In genomic region chr13:44230071-44230470, GRCh38 we compare ENCODE assay signal across 22 cellular contexts.
DNase-seq lines count a peak whose midpoint lies in the region; ATAC-seq, FAIRE-seq and TF ChIP-seq lines count a peak whose summit lies in the region.
"Had no signal": no experiment of that assay in that cellular context is flagged by ENCODE, and none has a peak within 500 bp of the region (broad histone marks: within the 10 kb centered on the region; RNA-seq: fewer than 3 reads in every experiment).

No MANE protein-coding gene starts in this region.

- ATAC-seq in PC-3 = no peak
- ATAC-seq: Panc1 had no signal

- 0 out of 22 replicates have a peak, but pooled peaks cover 0 to 4% (median 0%) of the 10 kb centered on the region in 11 experiments for H3K27me3 ChIP-seq in BLaER1 treated with 17β-estradiol and CSF1 and Interleukin-3, amounts not matched to agents 10 nM and 100 nM
- H3K27me3 ChIP-seq in PC-3 (ENCODE audit: low read length) = no peaks in the 10 kb centered on the region
- H3K27me3 ChIP-seq in trophoblast cell (ENCODE audit: insufficient read depth, low read length) = no peaks in the 10 kb centered on the region
- H3K27me3 ChIP-seq in mammary epithelial cell (ENCODE audit: insufficient read depth, low read length) = no peaks in the 10 kb centered on the region

- no peak for FAIRE-seq in D721Med (lab: Jason Lieb, UNC)
- FAIRE-seq: A204.1, GM18507 had no signal

- no peak overlapping the region for H2AFZ ChIP-seq in PC-3 (ENCODE audit: low read length)
- no peak overlapping the region for H2AFZ ChIP-seq in trophoblast cell (ENCODE audit: insufficient read depth, low read length, poor library complexity)
- H2AFZ ChIP-seq in mammary epithelial cell (ENCODE audit: low read depth, low read length) = no peak overlapping the region

- H3K4me3 ChIP-seq in BLaER1 treated with 17β-estradiol and CSF1 and Interleukin-3, amounts not matched to agents 10 nM and 100 nM = no peak overlapping the region
- H3K4me3 ChIP-seq in PC-3 (ENCODE audit: low read length) (no peak overlapping the region), trophoblast cell (ENCODE audit: low read depth, low read length) (no peak overlapping the region), mammary epithelial cell (replicated peaks in 1 of 3; ENCODE audit: insufficient read depth in 1 of 3, low read depth in 2 of 3, low read length in 3 of 3) (no peak overlapping the region)

- no CpG with 5 or more reads among the region's 7 CpGs for WGBS in trophoblast cell (ENCODE audit: extremely low coverage, insufficient coverage, insufficient read length)
- WGBS in mammary epithelial cell (ENCODE audit: low coverage, missing lambda C conversion rate) = over 99% methylated on average over 7 of the region's 7 CpGs

- no peak overlapping the region for H4K91ac ChIP-seq in trophoblast cell (ENCODE audit: low read depth, low read length)

- no peaks in the 10 kb centered on the region for H3K36me3 ChIP-seq in BLaER1 treated with 17β-estradiol and CSF1 and Interleukin-3, amounts not matched to agents 10 nM and 100 nM
- H3K36me3 ChIP-seq in PC-3 (ENCODE audit: low read depth, low read length) (no peaks in the 10 kb centered on the region), trophoblast cell (ENCODE audit: control insufficient read depth in 1 of 2, insufficient read depth in 2 of 2, low read length in 2 of 2) (no peaks in the 10 kb centered on the region), mammary epithelial cell (ENCODE audit: insufficient read depth, low read length) (no peaks in the 10 kb centered on the region)

- H3K79me1 ChIP-seq in trophoblast cell (ENCODE audit: low read length) = peaks cover 7% of the 10 kb centered on the region

- H3K79me2 ChIP-seq in PC-3 (ENCODE audit: low read length) (no peaks in the 10 kb centered on the region), trophoblast cell (ENCODE audit: control insufficient read depth, insufficient read depth, low read length, poor library complexity) (no peaks in the 10 kb centered on the region), mammary epithelial cell (ENCODE audit: insufficient read depth, low read length) (no peaks in the 10 kb centered on the region)

- H3K4me2 ChIP-seq in BLaER1 treated with 17β-estradiol and CSF1 and Interleukin-3, amounts not matched to agents 10 nM and 100 nM = peak overlapping the region in 8 of 11 experiments; percentile 42 to 81 (median 76); a peak in 15 of 22 replicates
- H3K4me2 ChIP-seq in PC-3 (ENCODE audit: low read length) = 0 out of 2 replicates have a peak overlapping the region, but pooled peaks have one; percentile 71
- no peak overlapping the region for H3K4me2 ChIP-seq in trophoblast cell (ENCODE audit: low read length)
- H3K4me2 ChIP-seq in mammary epithelial cell (ENCODE audit: insufficient read depth, low read depth, low read length) = no peak overlapping the region

- H2BK120ac ChIP-seq in trophoblast cell (ENCODE audit: insufficient read depth, low read length, poor library complexity) = peak overlapping the region; percentile 7

- H4K8ac ChIP-seq in trophoblast cell (ENCODE audit: low read depth, low read length) = no peak overlapping the region

- no peak overlapping the region; a peak in 1 of 22 replicates for H3K9ac ChIP-seq in BLaER1 treated with 17β-estradiol and CSF1 and Interleukin-3, amounts not matched to agents 10 nM and 100 nM
- H3K9ac ChIP-seq in PC-3 (ENCODE audit: low read length) (peak overlapping the region; percentile 92), trophoblast cell (ENCODE audit: low read length) (no peak overlapping the region), mammary epithelial cell (ENCODE audit: insufficient read depth, low read length) (no peak overlapping the region)

- in situ Hi-C loops in mammary epithelial cell (cut with MboI; ENCODE audit: low sequenced_read_pairs in 2 of 2) = loop anchor here in 1 of 2 donors (10.0 to 25.0 kb wide), 2 partner anchors 85 to 168 kb away; no protein-coding TSS in a partner anchor

- no peak for TF ChIP-seq CTCF in PC-3 (conservative IDR thresholded peaks at IDR 0.05; ENCODE audit: low read depth, low read length)
- TF ChIP-seq CTCF in mammary epithelial cell (conservative IDR thresholded peaks at IDR 0.05 in 1 of 2, IDR thresholded peaks at IDR 0.05 in 1 of 2; ENCODE audit: extremely low read depth in 1 of 2, insufficient read depth in 1 of 2, low read depth in 1 of 2, low read length in 2 of 2) = no peak
- no peak for TF ChIP-seq CTCF in D721Med (IDR thresholded peaks at IDR 0.05; ENCODE audit: insufficient read depth, missing control alignments)

- no peaks in the 10 kb centered on the region for H4K20me1 ChIP-seq in BLaER1 treated with 17β-estradiol and CSF1 and Interleukin-3, amounts not matched to agents 10 nM and 100 nM
- H4K20me1 ChIP-seq in PC-3 (ENCODE audit: low read length) (no peaks in the 10 kb centered on the region), mammary epithelial cell (ENCODE audit: insufficient read depth, low read length) (no peaks in the 10 kb centered on the region)

- no peak overlapping the region for H3K14ac ChIP-seq in trophoblast cell (ENCODE audit: low read length)

- H3K23ac ChIP-seq in trophoblast cell (ENCODE audit: low read length) = no peak overlapping the region

- H3K27ac ChIP-seq in BLaER1 treated with 17β-estradiol and CSF1 and Interleukin-3, amounts not matched to agents 10 nM and 100 nM = peak overlapping the region in 3 of 11 experiments; percentile 39 to 61 (median 48); a peak in 3 of 22 replicates
- H3K27ac ChIP-seq in PC-3 (ENCODE audit: low read length) (peak overlapping the region; percentile 100), trophoblast cell (ENCODE audit: low read depth, low read length) (peak overlapping the region; percentile 9), mammary epithelial cell (ENCODE audit: insufficient read depth, low read depth, low read length) (no peak overlapping the region)
- H3K27ac ChIP-seq: RWPE1 had no signal

- no peak overlapping the region for H2BK5ac ChIP-seq in trophoblast cell (ENCODE audit: low read depth, low read length, poor library complexity)

- no peak overlapping the region for H2AK5ac ChIP-seq in trophoblast cell (ENCODE audit: low read length)

- peaks cover 7 to 37% (median 33%) of the 10 kb centered on the region in 11 experiments; a peak in 21 of 22 replicates for H3K9me3 ChIP-seq in BLaER1 treated with 17β-estradiol and CSF1 and Interleukin-3, amounts not matched to agents 10 nM and 100 nM (replicated peaks in 1 of 11)
- H3K9me3 ChIP-seq in PC-3 (ENCODE audit: low read length) (no peaks in the 10 kb centered on the region), trophoblast cell (ENCODE audit: insufficient read depth, low read depth, low read length) (no peaks in the 10 kb centered on the region), mammary epithelial cell (replicated peaks; ENCODE audit: insufficient read depth, low read length) (no peaks in the 10 kb centered on the region)

- POLR2A ChIA-PET in PC-3 (lab: Charles Lee; ENCODE audit: unreplicated experiment) = interaction anchor here (0.6 kb wide), 1 partner anchor 40 kb away, joined by 3 read pairs; no protein-coding TSS in a partner anchor

- no peak overlapping the region for H3K18ac ChIP-seq in trophoblast cell (ENCODE audit: low read length)

- BruUV-seq in PC-3 (replicated peaks; lab: Mats Ljungman, UMichigan) (no TSS peak), mammary epithelial cell (replicated peaks; lab: Mats Ljungman, UMichigan) (no TSS peak)

- no peaks in the 10 kb centered on the region for H3K9me2 ChIP-seq in PC-3 (replicated peaks; ENCODE audit: low read length)

- H3K4me1 ChIP-seq in BLaER1 treated with 17β-estradiol and CSF1 and Interleukin-3, amounts not matched to agents 10 nM and 100 nM = peaks cover 18 to 50% (median 40%) of the 10 kb centered on the region in 10 experiments
- H3K4me1 ChIP-seq in PC-3 (ENCODE audit: insufficient read depth, low read length) (peaks cover 36% of the 10 kb centered on the region), trophoblast cell (ENCODE audit: control insufficient read depth in 1 of 2, insufficient read depth in 2 of 2, low read length in 2 of 2) (peaks cover 4 to 8% of the 10 kb centered on the region in 2 experiments), mammary epithelial cell (ENCODE audit: insufficient read depth, low read length) (peaks cover 15% of the 10 kb centered on the region)

- H3F3A ChIP-seq in PC-3 (ENCODE audit: low read length, unreplicated experiment) = no peaks in the 10 kb centered on the region

- no peak overlapping the region for H3K4ac ChIP-seq in trophoblast cell (ENCODE audit: low read depth, low read length)

- no peak overlapping the region for H4K12ac ChIP-seq in trophoblast cell (ENCODE audit: low read depth, low read length)

- intact Hi-C loops in PC-3 (cut with micrococcal nuclease) = loop anchor here (5.0 kb wide), 3 partner anchors 163 to 323 kb away; no protein-coding TSS in a partner anchor
- intact Hi-C loops in mammary epithelial cell (cut with micrococcal nuclease) = loop anchor here (5.0 kb wide), 1 partner anchor 33 kb away; no protein-coding TSS in a partner anchor

- CTCF ChIA-PET in PC-3 (lab: Charles Lee) = no interaction called here
- CTCF ChIA-PET in mammary epithelial cell (lab: Charles Lee; ENCODE audit: low non-redundant PET) = no interaction called here

- dilution Hi-C loops in mammary epithelial cell (cut with HindIII; ENCODE audit: low sequenced_read_pairs) = no loop called here

- DNase-seq in PC-3 (peak; percentile 20), fibroblast of gingiva (ENCODE audit: low read depth) (peak; percentile 30), trophoblast cell (peak; percentile 87 to 96), NCI-H526 (lab: John Stamatoyannopoulos, UW) (no peak), mammary epithelial cell (no peak), D721Med (ENCODE audit: insufficient read length, low spot score) (no peak)
- no peak for DNase-seq in activated CD8-positive, alpha-beta memory T cell treated with anti-CD3 and anti-CD28 coated beads for 24 hours
- DNase-seq: Calu3; CD8-positive, alpha-beta memory T cell; GOT3; HCEC 1CT; KG1; MM.1S; NCI-H2029; NCI-H446 treated with DMSO at 0.1 percent for 48 hours; NCI-H69; SHP77 had no signal

- H2BK12ac ChIP-seq in trophoblast cell (ENCODE audit: low read length) = no peak overlapping the region

Comparison
In these comparisons a context has a peak if more than half of its experiments do, and no peak if none do; other contexts are left out.
1. H3K4me2 ChIP-seq: peak in BLaER1 treated with 17β-estradiol and CSF1 and Interleukin-3, amounts not matched to agents 10 nM and 100 nM (8 of 11) and PC-3 (single experiment); none in trophoblast cell (single experiment) and mammary epithelial cell (single experiment).
2. DNase-seq: peak in PC-3 (single experiment), fibroblast of gingiva (single experiment) and trophoblast cell (2 of 2); none in NCI-H526 (0 of 2), activated CD8-positive, alpha-beta memory T cell treated with anti-CD3 and anti-CD28 coated beads for 24 hours (single experiment), mammary epithelial cell (single experiment) and D721Med (single experiment).